8 cellular contexts compared by ENCODE assay signal in the genomic region with DNA sequence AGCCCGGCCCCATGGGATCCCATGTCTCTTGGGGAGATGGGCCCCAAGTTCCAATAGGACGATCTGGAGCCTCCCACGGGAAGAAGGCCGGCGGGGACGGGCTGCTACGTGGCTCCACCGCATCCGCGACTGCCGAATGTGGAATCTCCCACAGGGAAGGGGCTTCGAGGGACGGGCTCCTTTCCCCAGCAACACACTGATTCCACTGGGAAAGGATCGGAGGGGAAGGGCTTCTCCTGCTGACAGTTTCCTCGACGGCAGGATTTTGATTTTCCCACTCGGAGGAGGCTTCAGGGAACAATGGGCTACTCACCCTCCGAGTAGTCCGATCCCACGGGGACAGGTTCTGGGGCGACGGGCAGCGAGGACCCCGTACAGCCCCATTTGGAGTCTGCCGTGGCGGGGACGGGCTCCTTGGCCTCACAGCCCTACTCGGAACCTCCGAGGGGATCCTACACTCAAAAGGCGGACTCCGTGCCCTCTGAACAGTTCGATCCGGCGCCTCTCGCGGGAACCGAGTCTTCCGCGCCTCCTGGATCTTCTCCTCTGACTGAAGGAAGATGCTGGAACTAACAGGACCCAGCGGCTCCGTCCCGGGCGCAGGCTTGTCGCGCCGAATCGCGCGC. TPM values are rescaled to one million over a fixed set of nuclear protein-coding genes. Genes with fewer than 3 reads are reported as not detected.
DNase-seq lines count a peak whose midpoint lies in the region; ATAC-seq and TF ChIP-seq lines count a peak whose summit lies in the region.
"Had no signal": no experiment of that assay in that cellular context is flagged by ENCODE, and none has a peak within 500 bp of the region (broad histone marks: within the 10 kb centered on the region; RNA-seq: fewer than 3 reads in every experiment).

No MANE protein-coding gene starts in this region.

- peaks cover 16% of the 10 kb centered on the region for H3K27me3 Mint-ChIP-seq in endothelial cell (ENCODE audit: unreplicated experiment)

- 54% methylated on average over 24 of the region's 49 CpGs for WGBS in SK-N-SH (ENCODE audit: low lambda C conversion rate)
- 4 to 33% (median 13%) methylated on average over 45 to 49 of the region's 49 CpGs for WGBS in spleen, 5 donors

- H3K9me3 Mint-ChIP-seq in endothelial cell (ENCODE audit: unreplicated experiment) = no peaks in the 10 kb centered on the region

- intact Hi-C loops in spleen (cut with DNase I; ENCODE audit: low total_unique reads) = no loop called here

- H3F3A ChIP-seq in SK-N-SH (replicated peaks; ENCODE audit: insufficient read depth) = no peaks in the 10 kb centered on the region

- peaks cover 3% of the 10 kb centered on the region for H3K36me3 Mint-ChIP-seq in endothelial cell (ENCODE audit: low read depth, unreplicated experiment)

- peak overlapping the region; percentile 37; the same call in 1 of the 2 replicates for H3K4me2 ChIP-seq in SK-N-SH

- no peak overlapping the region for H3K27ac Mint-ChIP-seq in endothelial cell (ENCODE audit: unreplicated experiment)

- H3K9me2 ChIP-seq in SK-N-SH = no peaks in the 10 kb centered on the region

- CTCF ChIA-PET in SK-N-SH (lab: Yijun Ruan, JAX) = interaction anchor here (0.9 to 6.3 kb wide), 6 partner anchors 10 to 120 kb away, joined by 3 to 29 read pairs (median 3); partner anchors contain the start of genes MATR3 and SPATA24

- ATAC-seq in SK-N-SH treated with all-trans-retinoic acid at 6 μM for 48 hours (no peak), GM19023 (IDR thresholded peaks at IDR 0.05; ENCODE audit: unreplicated experiment) (no peak)

- H3K4me3 Mint-ChIP-seq in endothelial cell (ENCODE audit: unreplicated experiment) = peak overlapping the region; percentile 74

- H3K4me3 ChIP-seq in SK-N-SH (ENCODE audit: low read depth in 2 of 2, low read length in 1 of 2) = peak overlapping the region in 1 of 2 experiments; percentile 23; a peak in 1 of 4 replicates
- H3K4me3 ChIP-seq in spleen = peak overlapping the region; percentile 52 to 77 (median 67)

- no peak for TF ChIP-seq EP300 in SK-N-SH (IDR thresholded peaks at IDR 0.05; ENCODE audit: borderline replicate concordance in 1 of 2, low read depth in 1 of 2, low read length in 1 of 2)

- H3K9me3 ChIP-seq in SK-N-SH (no peaks in the 10 kb centered on the region), spleen (no peaks in the 10 kb centered on the region)

- TF ChIP-seq CTCF in SK-N-SH (IDR thresholded peaks at IDR 0.05) (no peak), endothelial cell (IDR thresholded peaks at IDR 0.05; ENCODE audit: unreplicated experiment) (no peak), spleen (IDR thresholded peaks at IDR 0.05 in 8 of 11, conservative IDR thresholded peaks at IDR 0.05 in 3 of 11) (no peak)

- H3K27me3 ChIP-seq in SK-N-SH (ENCODE audit: insufficient read depth) = peaks cover 12% of the 10 kb centered on the region; the same call in 1 of the 2 replicates
- peaks cover 0 to 36% (median 15%) of the 10 kb centered on the region in 7 donors for H3K27me3 ChIP-seq in spleen (replicated peaks in 1 of 7)

- H3K27ac ChIP-seq in SK-N-SH (ENCODE audit: low read depth in 2 of 2, low read length in 1 of 2) = no peak overlapping the region
- peak overlapping the region in 5 of 8 donors; percentile 20 to 91 (median 80) for H3K27ac ChIP-seq in spleen

- peaks cover 0 to 3% of the 10 kb centered on the region in 2 experiments; a peak in 1 of 4 replicates for H3K4me1 ChIP-seq in SK-N-SH (ENCODE audit: control insufficient read depth in 1 of 2, insufficient read depth in 2 of 2, low read depth in 1 of 2, low read length in 1 of 2)
- H3K4me1 ChIP-seq in spleen = peaks cover 19 to 84% (median 65%) of the 10 kb centered on the region in 6 donors

- TF ChIP-seq POLR2A in spleen (IDR thresholded peaks at IDR 0.05) = no peak

- no peak overlapping the region for H3K9ac ChIP-seq in SK-N-SH

- DNase-seq in SK-N-SH = peak; percentile 49
- DNase-seq in endothelial cell (ENCODE audit: low spot score) = no peak
- DNase-seq in spleen = no peak
- no peak for DNase-seq in cortex of kidney (lab: John Stamatoyannopoulos, UW)
- DNase-seq: kidney glomerular epithelial cell had no signal

- no peak overlapping the region for H2AFZ ChIP-seq in SK-N-SH (ENCODE audit: low read depth)

- no peaks in the 10 kb centered on the region for H3K36me3 ChIP-seq in SK-N-SH (replicated peaks in 1 of 2; ENCODE audit: control insufficient read depth in 1 of 2, insufficient read depth in 2 of 2, low read length in 1 of 2)
- no peaks in the 10 kb centered on the region for H3K36me3 ChIP-seq in spleen

- no peaks in the 10 kb centered on the region for H4K20me1 ChIP-seq in SK-N-SH (ENCODE audit: insufficient read depth)

- H3K79me2 ChIP-seq in SK-N-SH (ENCODE audit: insufficient read depth) = no peaks in the 10 kb centered on the region

- TF ChIP-seq RAD21 in SK-N-SH (IDR thresholded peaks at IDR 0.05; ENCODE audit: low read length) = no peak

- POLR2A ChIA-PET in SK-N-SH (lab: Yijun Ruan, JAX) = interaction anchor here (1.2 kb wide), 1 partner anchor 10 kb away, joined by 3 read pairs; the partner anchor contains the start of gene SPATA24

- peaks cover 35% of the 10 kb centered on the region for H3K4me1 Mint-ChIP-seq in endothelial cell (ENCODE audit: unreplicated experiment)

TF ChIP-seq in SK-N-SH, 30 proteins besides CTCF, POLR2A, EP300 and RAD21 (continues in another document):
- TF ChIP-seq CHD2 (IDR thresholded peaks at IDR 0.05; ENCODE audit: low read length, partially characterized antibody) (no peak), MAX (IDR thresholded peaks at IDR 0.05; ENCODE audit: low read depth) (no peak), TEAD4 (IDR thresholded peaks at IDR 0.05; ENCODE audit: borderline replicate concordance, insufficient read depth) (no peak), MXI1 (IDR thresholded peaks at IDR 0.05; ENCODE audit: low read depth, low read length) (no peak), GATA2 (CRISPR knock-in tag; IDR thresholded peaks at IDR 0.05) (no peak), RXRA (IDR thresholded peaks at IDR 0.05; ENCODE audit: borderline replicate concordance, low read depth) (no peak), TCF12 (IDR thresholded peaks at IDR 0.05) (no peak), NFIC (IDR thresholded peaks at IDR 0.05; ENCODE audit: borderline replicate concordance) (no peak)

TF ChIP-seq in SK-N-SH treated with all-trans-retinoic acid at 6 μM for 48 hours, 23 proteins besides CTCF, POLR2A, EP300 and RAD21:
- no peak for TF ChIP-seq OSR1 (CRISPR knock-in tag; IDR thresholded peaks at IDR 0.05)
- no peak for TF ChIP-seq GLIS3 (CRISPR knock-in tag; IDR thresholded peaks at IDR 0.05)
- TF ChIP-seq ZFP30 (CRISPR knock-in tag; IDR thresholded peaks at IDR 0.05) = no peak
- TF ChIP-seq ESRRG (CRISPR knock-in tag; IDR thresholded peaks at IDR 0.05) = no peak

RNA-seq across cellular contexts. Expression of gene PROB1, which starts 1.3 kb away (rescaled TPM):
- polyA plus RNA-seq in SK-N-SH (2012; rRNA removed) (0.44 and 0.62 TPM in 2 replicates), spleen (1 to 10 TPM in 1 of 3 donors, under 1 TPM in 2; 0.33 to 1.3 (median 0.99) TPM)
- 0.22 and 0.30 TPM in 2 replicates for polyA plus RNA-seq in SK-N-SH (2012; cell fraction: cytosol; rRNA removed)
- polyA plus RNA-seq in SK-N-SH (2012; cell fraction: nucleus; rRNA removed) = 3.4 and 3.7 TPM in 2 replicates
- total RNA-seq in endothelial cell (ENCODE audit: unreplicated experiment) (7.3 TPM), spleen (1 to 10 TPM; 1.1 to 3.2 (median 2.3) TPM)

RNA-seq across cellular contexts. Expression of gene MZB1, which starts 3.9 kb away (rescaled TPM):
- polyA plus RNA-seq in SK-N-SH (2012; rRNA removed) = 0.06 TPM in 1 of 2 replicates, not detected in the other
- polyA plus RNA-seq in SK-N-SH (2012; cell fraction: cytosol; rRNA removed) = not detected in 2 replicates
- 0.10 and 0.16 TPM in 2 replicates for polyA plus RNA-seq in SK-N-SH (2012; cell fraction: nucleus; rRNA removed)
- 0.38 TPM for total RNA-seq in endothelial cell (ENCODE audit: unreplicated experiment)
- total RNA-seq in spleen = 100 to 1,000 TPM in 3 of 7 donors, 10 to 100 TPM in 4; 72.6 to 273 (median 97.8) TPM
- polyA plus RNA-seq in spleen = 100 to 1,000 TPM; 114 to 179 (median 144) TPM
- total RNA-seq: LHCN-M2 had no signal

RNA-seq across cellular contexts. Expression of gene SPATA24, which starts 10.3 kb away (rescaled TPM):
- 7.6 and 10.8 TPM in 2 replicates for polyA plus RNA-seq in SK-N-SH (2012; rRNA removed)
- 8.6 and 11.1 TPM in 2 replicates for polyA plus RNA-seq in SK-N-SH (2012; cell fraction: cytosol; rRNA removed)
- 11.5 and 13.5 TPM in 2 replicates for polyA plus RNA-seq in SK-N-SH (2012; cell fraction: nucleus; rRNA removed)
- 7.6 TPM for total RNA-seq in endothelial cell (ENCODE audit: unreplicated experiment)
- 1 to 10 TPM; 2.1 to 7.6 (median 3.7) TPM for total RNA-seq in spleen
- 1 to 10 TPM; 8.5 to 9.5 (median 9.0) TPM for polyA plus RNA-seq in spleen

RNA-seq across cellular contexts. Expression of gene SLC23A1, which starts 10.5 kb away (rescaled TPM):
- polyA plus RNA-seq in SK-N-SH (2012; rRNA removed) (not detected in 2 replicates), spleen (1 to 10 TPM in 1 of 3 donors, under 1 TPM in 2; 0.87 to 1.2 (median 0.89) TPM)
- polyA plus RNA-seq in SK-N-SH (2012; cell fraction: cytosol; rRNA removed) = 0.01 TPM in 1 of 2 replicates, not detected in the other
- polyA plus RNA-seq in SK-N-SH (2012; cell fraction: nucleus; rRNA removed) = 0.05 TPM in 1 of 2 replicates, not detected in the other
- total RNA-seq in endothelial cell (ENCODE audit: unreplicated experiment) (not detected), spleen (1 to 10 TPM in 4 of 7 donors, under 1 TPM in 2, not detected in 1; 0.28 to 2.4 (median 1.6) TPM)
- total RNA-seq: LHCN-M2 had no signal

RNA-seq across cellular contexts. Expression of gene DNAJC18, which starts 45.7 kb away (rescaled TPM):
- polyA plus RNA-seq in SK-N-SH (2012; rRNA removed) = 7.4 and 10.3 TPM in 2 replicates
- polyA plus RNA-seq in SK-N-SH (2012; cell fraction: cytosol; rRNA removed) = 10.7 and 14.5 TPM in 2 replicates
- 3.1 and 7.3 TPM in 2 replicates for polyA plus RNA-seq in SK-N-SH (2012; cell fraction: nucleus; rRNA removed)
- 69.6 TPM for total RNA-seq in endothelial cell (ENCODE audit: unreplicated experiment)
- total RNA-seq in spleen = 10 to 100 TPM in 1 of 7 donors, 1 to 10 TPM in 6; 4.0 to 10.8 (median 7.8) TPM
- polyA plus RNA-seq in spleen = 1 to 10 TPM; 1.3 to 7.1 (median 4.5) TPM

Comparison
In these comparisons a context has a peak if more than half of its experiments do, and no peak if none do; other contexts are left out.
1. H3K27ac ChIP-seq: peak in spleen (5 of 8); none in SK-N-SH (0 of 2).
2. RNA of gene MZB1, which starts 3.9 kb away (total RNA-seq): 72.6 to 273 TPM in spleen; 0.38 TPM in endothelial cell (single experiment); every median in the first group is over 10 times any median in the second.